In the genomic region with DNA sequence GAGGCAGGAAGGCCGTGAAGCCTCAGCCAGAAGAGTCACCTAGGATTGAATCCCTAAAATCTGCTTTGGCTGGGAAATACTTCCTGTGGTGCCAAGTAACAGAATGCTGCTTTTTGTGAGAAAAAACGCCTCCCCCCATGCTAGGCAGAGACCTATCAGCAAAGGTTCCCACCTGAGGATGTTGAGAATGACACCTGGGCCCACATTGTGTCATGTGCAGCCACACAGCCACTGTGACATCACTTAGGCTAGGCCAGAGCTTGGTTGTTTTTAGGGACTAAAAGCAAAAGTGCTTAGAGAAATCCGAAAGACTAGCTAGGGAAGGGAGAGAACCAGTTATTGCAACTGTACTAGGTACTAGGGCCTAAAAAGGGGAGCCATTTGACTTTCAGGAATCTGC, we compare ENCODE assay signal across 25 cellular contexts. TPM values are rescaled to one million over a fixed set of nuclear protein-coding genes. Genes with fewer than 3 reads are reported as not detected.
DNase-seq lines count a peak whose midpoint lies in the region; ATAC-seq and FAIRE-seq lines count a peak whose summit lies in the region.
"Had no signal": no experiment of that assay in that cellular context is flagged by ENCODE, and none has a peak within 500 bp of the region (broad histone marks: within the 10 kb centered on the region; RNA-seq: fewer than 3 reads in every experiment).

No MANE protein-coding gene starts in this region.

- peaks cover 81% of the 10 kb centered on the region for H4K20me1 ChIP-seq in BLaER1

- POLR2A ChIA-PET in CD8-positive, alpha-beta memory T cell (lab: Charles Lee) = no interaction called here
- POLR2A ChIA-PET in T-cell (lab: Charles Lee) = no interaction called here

- H3K4me3 ChIP-seq in BLaER1 = no peak overlapping the region
- H3K4me3 ChIP-seq in CD8-positive, alpha-beta memory T cell (ENCODE audit: low read length) = no peak overlapping the region
- no peak overlapping the region for H3K4me3 ChIP-seq in small intestine (ENCODE audit: low read depth in 1 of 2, low read length in 2 of 2)
- H3K4me3 ChIP-seq: esophagus squamous epithelium, tibial nerve had no signal

- H3K4me3 Mint-ChIP-seq in CD8-positive, alpha-beta memory T cell = peak overlapping the region in 4 of 7 donors; percentile 18 to 75 (median 44)
- H3K4me3 Mint-ChIP-seq in T-cell (peak overlapping the region in 1 of 3 donors; percentile 53), naive B cell (no peak overlapping the region)
- H3K4me3 Mint-ChIP-seq: stimulated activated naive CD8-positive, alpha-beta T cell treated with anti-CD3 and anti-CD28 coated beads, Interleukin-15, Interleukin-2, amounts not matched to agents 100 ng/mL and 50 ng/mL, for 24 hours had no signal

- H3K27ac Mint-ChIP-seq in CD8-positive, alpha-beta memory T cell = peak overlapping the region; percentile 70 to 93 (median 80)
- peak overlapping the region; percentile 51 to 82 for H3K27ac Mint-ChIP-seq in T-cell
- H3K27ac Mint-ChIP-seq in naive B cell = peak overlapping the region in 5 of 6 donors; percentile 26 to 88 (median 69)

- no peaks in the 10 kb centered on the region for H3K27me3 Mint-ChIP-seq in CD8-positive, alpha-beta memory T cell
- H3K27me3 Mint-ChIP-seq in T-cell (no peaks in the 10 kb centered on the region), naive B cell (no peaks in the 10 kb centered on the region)
- H3K27me3 Mint-ChIP-seq: stimulated activated naive CD8-positive, alpha-beta T cell treated with anti-CD3 and anti-CD28 coated beads, Interleukin-15, Interleukin-2, amounts not matched to agents 100 ng/mL and 50 ng/mL, for 24 hours had no signal

- peaks cover 65 to 81% (median 81%) of the 10 kb centered on the region in 3 donors for H3K4me1 Mint-ChIP-seq in CD8-positive, alpha-beta memory T cell
- H3K4me1 Mint-ChIP-seq in T-cell (peaks cover 79 to 84% (median 80%) of the 10 kb centered on the region in 3 donors), naive B cell (peaks cover 44 to 61% (median 56%) of the 10 kb centered on the region in 3 donors)

- H3K36me3 ChIP-seq in BLaER1 (peaks cover 35% of the 10 kb centered on the region), small intestine (ENCODE audit: control insufficient read depth in 2 of 2, insufficient read depth in 2 of 2, low read length in 2 of 2) (no peaks in the 10 kb centered on the region)
- H3K36me3 ChIP-seq in CD8-positive, alpha-beta memory T cell (ENCODE audit: insufficient read depth, low read length) = no peaks in the 10 kb centered on the region

- ATAC-seq in T-cell (replicated peaks in 1 of 4) = peak in 3 of 4 experiments; percentile 16 to 38 (median 24)
- no peak for ATAC-seq in naive B cell (ENCODE audit: low read depth in 2 of 2)
- no peak for ATAC-seq in HG03280 (IDR thresholded peaks at IDR 0.05; ENCODE audit: unreplicated experiment)
- ATAC-seq: HCT116, HepG2 had no signal

- WGBS in small intestine, 3 donors = 89 to 94% (median 92%) methylated on average over 3 of the region's 3 CpGs

- CTCF ChIA-PET in CD8-positive, alpha-beta memory T cell (lab: Charles Lee) = no interaction called here
- CTCF ChIA-PET in T-cell (lab: Charles Lee) = interaction anchor here in 1 of 2 donors (0.7 kb wide), 1 partner anchor 24 kb away, joined by 4 read pairs; no protein-coding TSS in a partner anchor

- FAIRE-seq in small intestine (lab: Jason Lieb, UNC) = no peak
- no peak for FAIRE-seq in GM19239 (lab: Jason Lieb, UNC)
- FAIRE-seq: astrocyte, HepG2 had no signal

- H3K36me3 Mint-ChIP-seq in CD8-positive, alpha-beta memory T cell = peaks cover 0 to 4% (median 1%) of the 10 kb centered on the region in 3 donors
- H3K36me3 Mint-ChIP-seq in T-cell = peaks cover 7% of the 10 kb centered on the region
- H3K36me3 Mint-ChIP-seq in naive B cell = no peaks in the 10 kb centered on the region

- no peak for DNase-seq in CD8-positive, alpha-beta memory T cell
- peak in 2 of 34 experiments; percentile 3 to 18 for DNase-seq in T-cell
- no peak for DNase-seq in naive B cell
- no peak for DNase-seq in small intestine
- no peak for DNase-seq in GM19239 (ENCODE audit: insufficient read length, low spot score)
- DNase-seq in HuH-7.5 (ENCODE audit: low spot score) = no peak
- DNase-seq: activated naive CD4-positive, alpha-beta T cell treated with anti-CD3 and anti-CD28 coated beads, Interleukin-2, amount 50 U/mL, for 16 hours; activated T-cell treated with anti-CD3 and anti-CD28 coated beads, Interleukin-2, amount 50 U/mL, for 48 hours; cerebellar nuclear complex; COR-L47; DND-41; esophagus squamous epithelium; left cardiac atrium; NCI-H1436; NCI-H524 treated with DMSO at 0.1 percent for 48 hours; stimulated activated CD4-positive, alpha-beta T cell treated with anti-CD3 and anti-CD28 coated beads, Interleukin-4, amount 100 ng/mL, for 1 hour had no signal

- H3K4me1 ChIP-seq in BLaER1 (peaks cover 41% of the 10 kb centered on the region), small intestine (ENCODE audit: control insufficient read depth in 2 of 2, insufficient read depth in 1 of 2, low read depth in 1 of 2, low read length in 1 of 2) (peaks cover 20% of the 10 kb centered on the region in 2 donors)
- H3K4me1 ChIP-seq in CD8-positive, alpha-beta memory T cell (ENCODE audit: insufficient read depth, low read length) = peaks cover 40% of the 10 kb centered on the region

- H3K27ac ChIP-seq in BLaER1 (no peak overlapping the region), small intestine (ENCODE audit: low read depth in 1 of 2, low read length in 1 of 2) (no peak overlapping the region)
- H3K27ac ChIP-seq in CD8-positive, alpha-beta memory T cell (ENCODE audit: low read depth, low read length) = peak overlapping the region; percentile 25
- H3K27ac ChIP-seq: tibial nerve had no signal

- no peaks in the 10 kb centered on the region for H3K9me3 Mint-ChIP-seq in CD8-positive, alpha-beta memory T cell
- H3K9me3 Mint-ChIP-seq in T-cell (no peaks in the 10 kb centered on the region), naive B cell (no peaks in the 10 kb centered on the region)
- H3K9me3 Mint-ChIP-seq: stimulated activated naive CD8-positive, alpha-beta T cell treated with anti-CD3 and anti-CD28 coated beads, Interleukin-15, Interleukin-2, amounts not matched to agents 100 ng/mL and 50 ng/mL, for 24 hours had no signal

- H3K27me3 ChIP-seq in BLaER1 (no peaks in the 10 kb centered on the region), small intestine (ENCODE audit: control insufficient read depth in 2 of 2, insufficient read depth in 2 of 2, low read length in 2 of 2) (no peaks in the 10 kb centered on the region)
- H3K27me3 ChIP-seq in CD8-positive, alpha-beta memory T cell (ENCODE audit: insufficient read depth, low read length, poor library complexity, severe bottlenecking) = no peaks in the 10 kb centered on the region
- H3K27me3 ChIP-seq: esophagus squamous epithelium, tibial nerve had no signal

- no peaks in the 10 kb centered on the region for H3K9me3 ChIP-seq in BLaER1
- no peaks in the 10 kb centered on the region for H3K9me3 ChIP-seq in CD8-positive, alpha-beta memory T cell (ENCODE audit: low read length)
- H3K9me3 ChIP-seq in small intestine (ENCODE audit: control insufficient read depth, low read depth) = no peaks in the 10 kb centered on the region
- H3K9me3 ChIP-seq: esophagus squamous epithelium, tibial nerve had no signal

- H3K4me2 ChIP-seq in BLaER1 = peak overlapping the region; percentile 46

- H3K9ac ChIP-seq in BLaER1 = no peak overlapping the region

RNA-seq across cellular contexts. Expression of gene ZDHHC3, which starts 6.2 kb away (rescaled TPM):
- total RNA-seq in CD8-positive, alpha-beta memory T cell = 10 to 100 TPM; 40.9 to 41.8 TPM
- polyA plus RNA-seq in CD8-positive, alpha-beta memory T cell = 46.3 TPM
- total RNA-seq in T-cell = 10 to 100 TPM; 38.8 to 53.9 (median 44.5) TPM
- polyA plus RNA-seq in naive B cell (ENCODE audit: low read depth in 6 of 6) = 10 to 100 TPM; 15.5 to 45.1 (median 35.3) TPM
- 10 to 100 TPM; 54.3 to 61.8 (median 54.8) TPM for polyA plus RNA-seq in small intestine

RNA-seq across cellular contexts. Expression of gene EXOSC7, which starts 6.3 kb away (rescaled TPM):
- total RNA-seq in CD8-positive, alpha-beta memory T cell = 10 to 100 TPM; 86.4 to 89.6 TPM
- polyA plus RNA-seq in CD8-positive, alpha-beta memory T cell = 42.1 TPM
- total RNA-seq in T-cell = 10 to 100 TPM; 27.7 to 44.3 (median 42.0) TPM
- polyA plus RNA-seq in naive B cell (ENCODE audit: low read depth in 6 of 6) = 10 to 100 TPM; 28.4 to 64.3 (median 39.0) TPM
- 10 to 100 TPM; 21.9 to 39.4 (median 21.9) TPM for polyA plus RNA-seq in small intestine

RNA-seq across cellular contexts. Expression of gene CLEC3B, which starts 56.3 kb away (rescaled TPM):
- under 1 TPM in 1 of 2 experiments, not detected in 1; 0.24 TPM for total RNA-seq in CD8-positive, alpha-beta memory T cell
- polyA plus RNA-seq in CD8-positive, alpha-beta memory T cell = not detected
- total RNA-seq in T-cell = 1 to 10 TPM in 2 of 5 donors, under 1 TPM in 3; 0.55 to 1.6 (median 0.66) TPM
- polyA plus RNA-seq in naive B cell (ENCODE audit: low read depth in 6 of 6) = not detected
- polyA plus RNA-seq in small intestine = 100 to 1,000 TPM in 1 of 3 donors, 1 to 10 TPM in 2; 2.9 to 103 (median 4.1) TPM
- total RNA-seq: glomerular endothelial cell, HepG2, M059J had no signal

Comparison
In these comparisons a context has a peak if more than half of its experiments do, and no peak if none do; other contexts are left out.
1. H3K4me3 Mint-ChIP-seq: peak in CD8-positive, alpha-beta memory T cell (4 of 7); none in naive B cell (0 of 8).
2. ATAC-seq: peak in T-cell (3 of 4); none in naive B cell (0 of 2) and HG03280 (single experiment).
3. Peak in every context shown above with its lines, with median percentiles within 50 percentile points of each other: H3K27ac Mint-ChIP-seq.